Comparison of ENCODE assay signal across 1 cellular context in the genomic region with DNA sequence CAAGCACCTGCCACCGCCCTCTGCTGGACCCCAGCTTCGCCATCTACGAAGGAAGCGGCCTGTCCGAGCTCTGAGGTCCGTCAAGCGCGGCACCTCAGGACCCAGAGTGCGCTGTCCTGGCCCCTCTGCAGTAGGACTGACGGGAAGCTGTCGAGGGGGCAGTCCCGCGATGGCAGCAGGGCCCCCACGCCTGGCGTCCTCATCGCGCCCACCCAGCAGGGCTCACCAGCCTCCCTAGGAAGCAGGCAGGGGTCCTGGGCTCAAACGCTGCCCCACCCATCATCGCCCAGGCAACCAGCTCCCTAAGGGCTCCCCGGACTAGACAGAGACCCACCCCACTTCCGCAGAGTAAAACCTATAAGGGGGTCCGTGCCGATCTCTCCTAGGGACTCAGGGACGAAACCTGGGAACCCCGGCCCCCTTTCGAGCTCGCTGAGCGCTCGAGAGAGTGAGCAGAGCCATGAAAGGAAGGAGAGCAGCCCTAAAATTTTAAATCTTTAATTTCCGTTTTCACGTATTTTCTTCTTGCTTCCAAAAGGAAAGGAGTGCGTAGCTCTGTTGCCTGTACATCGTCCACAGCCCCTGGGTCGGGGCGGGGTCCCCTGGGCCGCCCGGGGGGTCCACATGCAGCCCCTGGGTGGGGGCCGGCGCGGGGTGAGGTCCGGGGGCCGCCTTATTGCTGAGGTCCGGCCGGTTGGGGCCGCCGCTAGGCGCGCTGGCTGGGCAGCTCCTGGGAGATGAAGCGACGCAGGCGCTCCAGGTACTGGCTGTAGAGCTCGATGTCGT.
A peak's percentile ranks its signal among the peaks of the same experiment; 100 is the strongest.
TF ChIP-seq lines count a peak whose summit lies in the region.
"Not testable (repeated sequence)": the region's sequence is repeated elsewhere in the genome, so short reads cannot be mapped to it uniquely, and the experiment has no call there.

No MANE protein-coding gene starts in this region.

TF ChIP-seq in K562, 482 proteins besides CTCF, POLR2A, EP300 and RAD21:
- peak; percentile 32; the same call in 1 of the 2 replicates for TF ChIP-seq L3MBTL2 (IDR thresholded peaks at IDR 0.05)
- TF ChIP-seq, protein P1, sequence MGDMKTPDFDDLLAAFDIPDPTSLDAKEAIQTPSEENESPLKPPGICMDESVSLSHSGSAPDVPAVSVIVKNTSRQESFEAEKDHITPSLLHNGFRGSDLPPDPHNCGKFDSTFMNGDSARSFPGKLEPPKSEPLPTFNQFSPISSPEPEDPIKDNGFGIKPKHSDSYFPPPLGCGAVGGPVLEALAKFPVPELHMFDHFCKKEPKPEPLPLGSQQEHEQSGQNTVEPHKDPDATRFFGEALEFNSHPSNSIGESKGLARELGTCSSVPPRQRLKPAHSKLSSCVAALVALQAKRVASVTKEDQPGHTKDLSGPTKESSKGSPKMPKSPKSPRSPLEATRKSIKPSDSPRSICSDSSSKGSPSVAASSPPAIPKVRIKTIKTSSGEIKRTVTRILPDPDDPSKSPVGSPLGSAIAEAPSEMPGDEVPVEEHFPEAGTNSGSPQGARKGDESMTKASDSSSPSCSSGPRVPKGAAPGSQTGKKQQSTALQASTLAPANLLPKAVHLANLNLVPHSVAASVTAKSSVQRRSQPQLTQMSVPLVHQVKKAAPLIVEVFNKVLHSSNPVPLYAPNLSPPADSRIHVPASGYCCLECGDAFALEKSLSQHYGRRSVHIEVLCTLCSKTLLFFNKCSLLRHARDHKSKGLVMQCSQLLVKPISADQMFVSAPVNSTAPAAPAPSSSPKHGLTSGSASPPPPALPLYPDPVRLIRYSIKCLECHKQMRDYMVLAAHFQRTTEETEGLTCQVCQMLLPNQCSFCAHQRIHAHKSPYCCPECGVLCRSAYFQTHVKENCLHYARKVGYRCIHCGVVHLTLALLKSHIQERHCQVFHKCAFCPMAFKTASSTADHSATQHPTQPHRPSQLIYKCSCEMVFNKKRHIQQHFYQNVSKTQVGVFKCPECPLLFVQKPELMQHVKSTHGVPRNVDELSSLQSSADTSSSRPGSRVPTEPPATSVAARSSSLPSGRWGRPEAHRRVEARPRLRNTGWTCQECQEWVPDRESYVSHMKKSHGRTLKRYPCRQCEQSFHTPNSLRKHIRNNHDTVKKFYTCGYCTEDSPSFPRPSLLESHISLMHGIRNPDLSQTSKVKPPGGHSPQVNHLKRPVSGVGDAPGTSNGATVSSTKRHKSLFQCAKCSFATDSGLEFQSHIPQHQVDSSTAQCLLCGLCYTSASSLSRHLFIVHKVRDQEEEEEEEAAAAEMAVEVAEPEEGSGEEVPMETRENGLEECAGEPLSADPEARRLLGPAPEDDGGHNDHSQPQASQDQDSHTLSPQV (IDR thresholded peaks at IDR 0.05), result peak; percentile 24
- 0 out of 2 replicates have a peak, but pooled peaks have one; percentile 3 for TF ChIP-seq HLTF (IDR thresholded peaks at IDR 0.05)
- TF ChIP-seq, protein P2, sequence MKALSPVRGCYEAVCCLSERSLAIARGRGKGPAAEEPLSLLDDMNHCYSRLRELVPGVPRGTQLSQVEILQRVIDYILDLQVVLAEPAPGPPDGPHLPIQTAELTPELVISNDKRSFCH (CRISPR knock-in tag; IDR thresholded peaks at IDR 0.05), result not testable (repeated sequence)
- TF ChIP-seq, protein P2 (tag; IDR thresholded peaks at IDR 0.05), result 0 out of 2 replicates have a peak, but pooled peaks have one; percentile 50
- TF ChIP-seq, protein P3, sequence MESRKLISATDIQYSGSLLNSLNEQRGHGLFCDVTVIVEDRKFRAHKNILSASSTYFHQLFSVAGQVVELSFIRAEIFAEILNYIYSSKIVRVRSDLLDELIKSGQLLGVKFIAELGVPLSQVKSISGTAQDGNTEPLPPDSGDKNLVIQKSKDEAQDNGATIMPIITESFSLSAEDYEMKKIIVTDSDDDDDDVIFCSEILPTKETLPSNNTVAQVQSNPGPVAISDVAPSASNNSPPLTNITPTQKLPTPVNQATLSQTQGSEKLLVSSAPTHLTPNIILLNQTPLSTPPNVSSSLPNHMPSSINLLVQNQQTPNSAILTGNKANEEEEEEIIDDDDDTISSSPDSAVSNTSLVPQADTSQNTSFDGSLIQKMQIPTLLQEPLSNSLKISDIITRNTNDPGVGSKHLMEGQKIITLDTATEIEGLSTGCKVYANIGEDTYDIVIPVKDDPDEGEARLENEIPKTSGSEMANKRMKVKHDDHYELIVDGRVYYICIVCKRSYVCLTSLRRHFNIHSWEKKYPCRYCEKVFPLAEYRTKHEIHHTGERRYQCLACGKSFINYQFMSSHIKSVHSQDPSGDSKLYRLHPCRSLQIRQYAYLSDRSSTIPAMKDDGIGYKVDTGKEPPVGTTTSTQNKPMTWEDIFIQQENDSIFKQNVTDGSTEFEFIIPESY (CRISPR knock-in tag; IDR thresholded peaks at IDR 0.05), result 0 out of 2 replicates have a peak, but pooled peaks have one; percentile 55
- TF ChIP-seq, protein P4, sequence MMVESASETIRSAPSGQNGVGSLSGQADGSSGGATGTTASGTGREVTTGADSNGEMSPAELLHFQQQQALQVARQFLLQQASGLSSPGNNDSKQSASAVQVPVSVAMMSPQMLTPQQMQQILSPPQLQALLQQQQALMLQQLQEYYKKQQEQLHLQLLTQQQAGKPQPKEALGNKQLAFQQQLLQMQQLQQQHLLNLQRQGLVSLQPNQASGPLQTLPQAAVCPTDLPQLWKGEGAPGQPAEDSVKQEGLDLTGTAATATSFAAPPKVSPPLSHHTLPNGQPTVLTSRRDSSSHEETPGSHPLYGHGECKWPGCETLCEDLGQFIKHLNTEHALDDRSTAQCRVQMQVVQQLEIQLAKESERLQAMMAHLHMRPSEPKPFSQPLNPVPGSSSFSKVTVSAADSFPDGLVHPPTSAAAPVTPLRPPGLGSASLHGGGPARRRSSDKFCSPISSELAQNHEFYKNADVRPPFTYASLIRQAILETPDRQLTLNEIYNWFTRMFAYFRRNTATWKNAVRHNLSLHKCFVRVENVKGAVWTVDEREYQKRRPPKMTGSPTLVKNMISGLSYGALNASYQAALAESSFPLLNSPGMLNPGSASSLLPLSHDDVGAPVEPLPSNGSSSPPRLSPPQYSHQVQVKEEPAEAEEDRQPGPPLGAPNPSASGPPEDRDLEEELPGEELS (CRISPR knock-in tag; IDR thresholded peaks at IDR 0.05; ENCODE audit: borderline replicate concordance), result peak; percentile 5; the same call in 1 of the 2 replicates
- 0 out of 2 replicates have a peak, but pooled peaks have one; percentile 45 for TF ChIP-seq ZC3H4 (CRISPR knock-in tag; IDR thresholded peaks at IDR 0.05; ENCODE audit: borderline replicate concordance)
- TF ChIP-seq, protein P5, sequence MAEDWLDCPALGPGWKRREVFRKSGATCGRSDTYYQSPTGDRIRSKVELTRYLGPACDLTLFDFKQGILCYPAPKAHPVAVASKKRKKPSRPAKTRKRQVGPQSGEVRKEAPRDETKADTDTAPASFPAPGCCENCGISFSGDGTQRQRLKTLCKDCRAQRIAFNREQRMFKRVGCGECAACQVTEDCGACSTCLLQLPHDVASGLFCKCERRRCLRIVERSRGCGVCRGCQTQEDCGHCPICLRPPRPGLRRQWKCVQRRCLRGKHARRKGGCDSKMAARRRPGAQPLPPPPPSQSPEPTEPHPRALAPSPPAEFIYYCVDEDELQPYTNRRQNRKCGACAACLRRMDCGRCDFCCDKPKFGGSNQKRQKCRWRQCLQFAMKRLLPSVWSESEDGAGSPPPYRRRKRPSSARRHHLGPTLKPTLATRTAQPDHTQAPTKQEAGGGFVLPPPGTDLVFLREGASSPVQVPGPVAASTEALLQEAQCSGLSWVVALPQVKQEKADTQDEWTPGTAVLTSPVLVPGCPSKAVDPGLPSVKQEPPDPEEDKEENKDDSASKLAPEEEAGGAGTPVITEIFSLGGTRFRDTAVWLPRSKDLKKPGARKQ (CRISPR knock-in tag; IDR thresholded peaks at IDR 0.05), result peak; percentile 81; the same call in 1 of the 2 replicates
- TF ChIP-seq, protein P6, sequence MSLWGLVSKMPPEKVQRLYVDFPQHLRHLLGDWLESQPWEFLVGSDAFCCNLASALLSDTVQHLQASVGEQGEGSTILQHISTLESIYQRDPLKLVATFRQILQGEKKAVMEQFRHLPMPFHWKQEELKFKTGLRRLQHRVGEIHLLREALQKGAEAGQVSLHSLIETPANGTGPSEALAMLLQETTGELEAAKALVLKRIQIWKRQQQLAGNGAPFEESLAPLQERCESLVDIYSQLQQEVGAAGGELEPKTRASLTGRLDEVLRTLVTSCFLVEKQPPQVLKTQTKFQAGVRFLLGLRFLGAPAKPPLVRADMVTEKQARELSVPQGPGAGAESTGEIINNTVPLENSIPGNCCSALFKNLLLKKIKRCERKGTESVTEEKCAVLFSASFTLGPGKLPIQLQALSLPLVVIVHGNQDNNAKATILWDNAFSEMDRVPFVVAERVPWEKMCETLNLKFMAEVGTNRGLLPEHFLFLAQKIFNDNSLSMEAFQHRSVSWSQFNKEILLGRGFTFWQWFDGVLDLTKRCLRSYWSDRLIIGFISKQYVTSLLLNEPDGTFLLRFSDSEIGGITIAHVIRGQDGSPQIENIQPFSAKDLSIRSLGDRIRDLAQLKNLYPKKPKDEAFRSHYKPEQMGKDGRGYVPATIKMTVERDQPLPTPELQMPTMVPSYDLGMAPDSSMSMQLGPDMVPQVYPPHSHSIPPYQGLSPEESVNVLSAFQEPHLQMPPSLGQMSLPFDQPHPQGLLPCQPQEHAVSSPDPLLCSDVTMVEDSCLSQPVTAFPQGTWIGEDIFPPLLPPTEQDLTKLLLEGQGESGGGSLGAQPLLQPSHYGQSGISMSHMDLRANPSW (CRISPR knock-in tag; IDR thresholded peaks at IDR 0.05), result 0 out of 2 replicates have a peak, but pooled peaks have one; percentile 49
- TF ChIP-seq, protein P7, sequence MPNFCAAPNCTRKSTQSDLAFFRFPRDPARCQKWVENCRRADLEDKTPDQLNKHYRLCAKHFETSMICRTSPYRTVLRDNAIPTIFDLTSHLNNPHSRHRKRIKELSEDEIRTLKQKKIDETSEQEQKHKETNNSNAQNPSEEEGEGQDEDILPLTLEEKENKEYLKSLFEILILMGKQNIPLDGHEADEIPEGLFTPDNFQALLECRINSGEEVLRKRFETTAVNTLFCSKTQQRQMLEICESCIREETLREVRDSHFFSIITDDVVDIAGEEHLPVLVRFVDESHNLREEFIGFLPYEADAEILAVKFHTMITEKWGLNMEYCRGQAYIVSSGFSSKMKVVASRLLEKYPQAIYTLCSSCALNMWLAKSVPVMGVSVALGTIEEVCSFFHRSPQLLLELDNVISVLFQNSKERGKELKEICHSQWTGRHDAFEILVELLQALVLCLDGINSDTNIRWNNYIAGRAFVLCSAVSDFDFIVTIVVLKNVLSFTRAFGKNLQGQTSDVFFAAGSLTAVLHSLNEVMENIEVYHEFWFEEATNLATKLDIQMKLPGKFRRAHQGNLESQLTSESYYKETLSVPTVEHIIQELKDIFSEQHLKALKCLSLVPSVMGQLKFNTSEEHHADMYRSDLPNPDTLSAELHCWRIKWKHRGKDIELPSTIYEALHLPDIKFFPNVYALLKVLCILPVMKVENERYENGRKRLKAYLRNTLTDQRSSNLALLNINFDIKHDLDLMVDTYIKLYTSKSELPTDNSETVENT (CRISPR knock-in tag; IDR thresholded peaks at IDR 0.05), result 0 out of 2 replicates have a peak, but pooled peaks have one; percentile 7
- TF ChIP-seq, protein P8, sequence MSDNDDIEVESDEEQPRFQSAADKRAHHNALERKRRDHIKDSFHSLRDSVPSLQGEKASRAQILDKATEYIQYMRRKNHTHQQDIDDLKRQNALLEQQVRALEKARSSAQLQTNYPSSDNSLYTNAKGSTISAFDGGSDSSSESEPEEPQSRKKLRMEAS (CRISPR knock-in tag; IDR thresholded peaks at IDR 0.05), result peak; percentile 88; the same call in 1 of the 2 replicates
- 0 out of 2 replicates have a peak, but pooled peaks have one; percentile 43 for TF ChIP-seq THRAP3 (IDR thresholded peaks at IDR 0.05; ENCODE audit: borderline replicate concordance)
- 0 out of 2 replicates have a peak, but pooled peaks have one; percentile 21 for TF ChIP-seq MTA3 (IDR thresholded peaks at IDR 0.05; ENCODE audit: borderline replicate concordance)
- TF ChIP-seq, protein P9, sequence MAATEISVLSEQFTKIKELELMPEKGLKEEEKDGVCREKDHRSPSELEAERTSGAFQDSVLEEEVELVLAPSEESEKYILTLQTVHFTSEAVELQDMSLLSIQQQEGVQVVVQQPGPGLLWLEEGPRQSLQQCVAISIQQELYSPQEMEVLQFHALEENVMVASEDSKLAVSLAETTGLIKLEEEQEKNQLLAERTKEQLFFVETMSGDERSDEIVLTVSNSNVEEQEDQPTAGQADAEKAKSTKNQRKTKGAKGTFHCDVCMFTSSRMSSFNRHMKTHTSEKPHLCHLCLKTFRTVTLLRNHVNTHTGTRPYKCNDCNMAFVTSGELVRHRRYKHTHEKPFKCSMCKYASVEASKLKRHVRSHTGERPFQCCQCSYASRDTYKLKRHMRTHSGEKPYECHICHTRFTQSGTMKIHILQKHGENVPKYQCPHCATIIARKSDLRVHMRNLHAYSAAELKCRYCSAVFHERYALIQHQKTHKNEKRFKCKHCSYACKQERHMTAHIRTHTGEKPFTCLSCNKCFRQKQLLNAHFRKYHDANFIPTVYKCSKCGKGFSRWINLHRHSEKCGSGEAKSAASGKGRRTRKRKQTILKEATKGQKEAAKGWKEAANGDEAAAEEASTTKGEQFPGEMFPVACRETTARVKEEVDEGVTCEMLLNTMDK (IDR thresholded peaks at IDR 0.05; ENCODE audit: borderline replicate concordance, insufficient read depth, low read depth, low read length, poor library complexity, severe bottlenecking), result peak; percentile 21
